8 cellular contexts compared by ENCODE assay signal in genomic region chr20:9617062-9617461, GRCh38.
DNase-seq lines count a peak whose midpoint lies in the region; ATAC-seq, FAIRE-seq and TF ChIP-seq lines count a peak whose summit lies in the region.

No MANE protein-coding gene starts in this region.

- peak; percentile 42 for ATAC-seq in GM18502 (IDR thresholded peaks at IDR 0.05; ENCODE audit: poor library complexity, unreplicated experiment)

- H3K4me1 Mint-ChIP-seq in nephron progenitor cell = no peaks in the 10 kb centered on the region

- H3K4me3 ChIP-seq in esophagus muscularis mucosa (no peak overlapping the region), suprapubic skin (no peak overlapping the region)

- H3K27me3 ChIP-seq in esophagus muscularis mucosa (peaks cover 0 to 4% (median 0%) of the 10 kb centered on the region in 4 donors), suprapubic skin (no peaks in the 10 kb centered on the region)

- TF ChIP-seq EP300 in esophagus muscularis mucosa (IDR thresholded peaks at IDR 0.05) (no peak), suprapubic skin (IDR thresholded peaks at IDR 0.05) (no peak)

- peak; percentile 92 for FAIRE-seq in A204.1 (lab: Jason Lieb, UNC)

- TF ChIP-seq POLR2A in esophagus muscularis mucosa (IDR thresholded peaks at IDR 0.05; ENCODE audit: low read depth) (no peak), suprapubic skin (IDR thresholded peaks at IDR 0.05) (no peak)

- H3K4me1 ChIP-seq in esophagus muscularis mucosa (no peaks in the 10 kb centered on the region), suprapubic skin (peaks cover 6% of the 10 kb centered on the region)

- H3K27ac ChIP-seq in esophagus muscularis mucosa (replicated peaks in 1 of 4) = no peak overlapping the region
- H3K27ac ChIP-seq in suprapubic skin = no peak overlapping the region

- WGBS in esophagus muscularis mucosa = 3% methylated on average over 9 of the region's 9 CpGs
- WGBS in suprapubic skin = 2% methylated on average over 9 of the region's 9 CpGs

- DNase-seq in HuH-7.5 (ENCODE audit: low spot score) = peak; percentile 32
- DNase-seq in NOMO-1 treated with DMSO at 0.1 percent for 48 hours (lab: John Stamatoyannopoulos, UW; ENCODE audit: unreplicated experiment) = peak; percentile 77
- peak; percentile 25 for DNase-seq in activated CD8-positive, alpha-beta memory T cell treated with anti-CD3 and anti-CD28 coated beads, Interleukin-2, amount 50 U/mL, for 4 hours
- no peak for DNase-seq in esophagus muscularis mucosa (ENCODE audit: extremely low spot score)
- peak; percentile 72 for DNase-seq in nephron progenitor cell
- DNase-seq in suprapubic skin (ENCODE audit: low spot score in 2 of 2) = peak in 1 of 2 donors; percentile 82

- no peak overlapping the region for H3K4me3 Mint-ChIP-seq in nephron progenitor cell

- TF ChIP-seq CTCF in esophagus muscularis mucosa (IDR thresholded peaks at IDR 0.05) = peak; percentile 80 to 86 (median 83)
- peak; percentile 95 for TF ChIP-seq CTCF in nephron progenitor cell (IDR thresholded peaks at IDR 0.05)
- TF ChIP-seq CTCF in suprapubic skin (IDR thresholded peaks at IDR 0.05) = peak; percentile 29 to 66

- peaks cover 16% of the 10 kb centered on the region for H3K9me3 Mint-ChIP-seq in nephron progenitor cell

- H3K36me3 Mint-ChIP-seq in nephron progenitor cell (ENCODE audit: low read depth) = no peaks in the 10 kb centered on the region

- H3K27ac Mint-ChIP-seq in nephron progenitor cell = no peak overlapping the region

- H3K36me3 ChIP-seq in esophagus muscularis mucosa (no peaks in the 10 kb centered on the region), suprapubic skin (no peaks in the 10 kb centered on the region)

- intact Hi-C loops in esophagus muscularis mucosa (cut with DNase I) = loop anchor here (5.0 kb wide), 1 partner anchor 475 kb away; no protein-coding TSS in a partner anchor

- H3K27me3 Mint-ChIP-seq in nephron progenitor cell (ENCODE audit: low read depth, poor library complexity) = peaks cover 5% of the 10 kb centered on the region

- H3K9me3 ChIP-seq in esophagus muscularis mucosa = no peaks in the 10 kb centered on the region
- H3K9me3 ChIP-seq in suprapubic skin = no peaks in the 10 kb centered on the region
